In genomic region chr6:38193486-38194281, GRCh38 we compare ENCODE assay signal across 26 cellular contexts.
DNase-seq lines count a peak whose midpoint lies in the region; ATAC-seq and TF ChIP-seq lines count a peak whose summit lies in the region.
"Had no signal": no experiment of that assay in that cellular context is flagged by ENCODE, and none has a peak within 500 bp of the region (broad histone marks: within the 10 kb centered on the region; RNA-seq: fewer than 3 reads in every experiment).

No MANE protein-coding gene starts in this region.

- peak overlapping the region; percentile 9 for H3K27ac Mint-ChIP-seq in endothelial cell (ENCODE audit: unreplicated experiment)
- no peak overlapping the region for H3K27ac Mint-ChIP-seq in activated T-helper 17 cell treated with anti-CD3 and anti-CD28 coated beads, Interleukin-2, amount 50 U/mL, for 72 hours
- H3K27ac Mint-ChIP-seq: activated CD4-positive, alpha-beta T cell treated with anti-CD3 and anti-CD28 coated beads, Interleukin-2, amount 10 ng/mL, durations not matched to agents 7 days and 5 days; activated naive CD4-positive, alpha-beta T cell treated with anti-CD3 and anti-CD28 coated beads, Interleukin-2, amount 10 ng/mL, durations not matched to agents 7 days and 5 days; T-helper 2 cell treated with Interferon-gamma antibody and Interleukin-4, amounts not matched to agents 5 μg/mL and 100 μg/mL, for 36 hours had no signal

- peaks cover 3% of the 10 kb centered on the region for H3K36me3 Mint-ChIP-seq in endothelial cell (ENCODE audit: low read depth, unreplicated experiment)
- H3K36me3 Mint-ChIP-seq in activated T-helper 17 cell treated with anti-CD3 and anti-CD28 coated beads, Interleukin-2, amount 50 U/mL, for 72 hours (ENCODE audit: low read depth) = peaks cover 12% of the 10 kb centered on the region
- H3K36me3 Mint-ChIP-seq: activated naive CD4-positive, alpha-beta T cell treated with anti-CD3 and anti-CD28 coated beads, Interleukin-2, amount 10 ng/mL, durations not matched to agents 7 days and 5 days had no signal

- no peak overlapping the region for H2BK12ac ChIP-seq in neuronal stem cell (ENCODE audit: low read length)

- H3K23ac ChIP-seq in neuronal stem cell (ENCODE audit: low read depth, low read length, poor library complexity) = no peak overlapping the region

- no peaks in the 10 kb centered on the region for H3K79me1 ChIP-seq in neuronal stem cell (ENCODE audit: low read depth, low read length)

- H3K4me2 ChIP-seq in neuronal stem cell (ENCODE audit: insufficient read depth, low read length, poor library complexity, severe bottlenecking) = no peak overlapping the region

- peaks cover 26% of the 10 kb centered on the region for H3K4me1 Mint-ChIP-seq in endothelial cell (ENCODE audit: unreplicated experiment)
- peaks cover 4% of the 10 kb centered on the region for H3K4me1 Mint-ChIP-seq in activated T-helper 17 cell treated with anti-CD3 and anti-CD28 coated beads, Interleukin-2, amount 50 U/mL, for 72 hours
- H3K4me1 Mint-ChIP-seq: activated CD4-positive, alpha-beta T cell treated with anti-CD3 and anti-CD28 coated beads, Interleukin-2, amount 10 ng/mL, durations not matched to agents 7 days and 5 days; activated naive CD4-positive, alpha-beta T cell treated with anti-CD3 and anti-CD28 coated beads, Interleukin-2, amount 10 ng/mL, durations not matched to agents 7 days and 5 days had no signal

- no peak overlapping the region for H2AFZ ChIP-seq in neuronal stem cell (ENCODE audit: low read length)
- H2AFZ ChIP-seq: GM23248 had no signal

- H3K4me3 ChIP-seq in neuronal stem cell (ENCODE audit: low read length in 2 of 2) = no peak overlapping the region
- H3K4me3 ChIP-seq in lower lobe of right lung = no peak overlapping the region
- H3K4me3 ChIP-seq: GM23248, psoas muscle, testis, vagina had no signal

- TF ChIP-seq CTCF in endothelial cell (IDR thresholded peaks at IDR 0.05; ENCODE audit: unreplicated experiment) (no peak), lower lobe of right lung (IDR thresholded peaks at IDR 0.05) (no peak)

- H3K27me3 ChIP-seq in neuronal stem cell (ENCODE audit: control insufficient read depth in 3 of 3, insufficient read depth in 3 of 3, low read depth in 1 of 3, low read length in 3 of 3) = no peaks in the 10 kb centered on the region
- H3K27me3 ChIP-seq in lower lobe of right lung (ENCODE audit: low read depth) = no peaks in the 10 kb centered on the region
- H3K27me3 ChIP-seq: testis, vagina had no signal

- H3K4ac ChIP-seq in neuronal stem cell (ENCODE audit: low read length) = no peak overlapping the region

- no peaks in the 10 kb centered on the region for H3K9me3 Mint-ChIP-seq in endothelial cell (ENCODE audit: unreplicated experiment)
- H3K9me3 Mint-ChIP-seq in activated T-helper 17 cell treated with anti-CD3 and anti-CD28 coated beads, Interleukin-2, amount 50 U/mL, for 72 hours = no peaks in the 10 kb centered on the region
- H3K9me3 Mint-ChIP-seq: activated CD4-positive, alpha-beta T cell treated with anti-CD3 and anti-CD28 coated beads, Interleukin-2, amount 10 ng/mL, durations not matched to agents 7 days and 5 days; activated naive CD4-positive, alpha-beta T cell treated with anti-CD3 and anti-CD28 coated beads, Interleukin-2, amount 10 ng/mL, durations not matched to agents 7 days and 5 days; T-helper 2 cell treated with Interferon-gamma antibody and Interleukin-4, amounts not matched to agents 5 μg/mL and 100 μg/mL, for 36 hours had no signal

- H3K9me3 ChIP-seq in neuronal stem cell (replicated peaks in 1 of 2; ENCODE audit: control insufficient read depth in 2 of 2, insufficient read depth in 1 of 2, low read depth in 1 of 2, low read length in 2 of 2) (no peaks in the 10 kb centered on the region), lower lobe of right lung (no peaks in the 10 kb centered on the region)
- H3K9me3 ChIP-seq: psoas muscle, testis, vagina had no signal

- no peak overlapping the region for H3K4me3 Mint-ChIP-seq in endothelial cell (ENCODE audit: unreplicated experiment)
- H3K4me3 Mint-ChIP-seq in activated T-helper 17 cell treated with anti-CD3 and anti-CD28 coated beads, Interleukin-2, amount 50 U/mL, for 72 hours = no peak overlapping the region
- H3K4me3 Mint-ChIP-seq: activated CD4-positive, alpha-beta T cell treated with anti-CD3 and anti-CD28 coated beads, Interleukin-2, amount 10 ng/mL, durations not matched to agents 7 days and 5 days; activated naive CD4-positive, alpha-beta T cell treated with anti-CD3 and anti-CD28 coated beads, Interleukin-2, amount 10 ng/mL, durations not matched to agents 7 days and 5 days; T-helper 2 cell treated with Interferon-gamma antibody and Interleukin-4, amounts not matched to agents 5 μg/mL and 100 μg/mL, for 36 hours had no signal

- H3K14ac ChIP-seq in neuronal stem cell (ENCODE audit: low read length) = no peak overlapping the region

- H3K27me3 Mint-ChIP-seq in endothelial cell (ENCODE audit: unreplicated experiment) = peaks cover 6% of the 10 kb centered on the region
- H3K27me3 Mint-ChIP-seq in activated T-helper 17 cell treated with anti-CD3 and anti-CD28 coated beads, Interleukin-2, amount 50 U/mL, for 72 hours = no peaks in the 10 kb centered on the region
- H3K27me3 Mint-ChIP-seq: activated CD4-positive, alpha-beta T cell treated with anti-CD3 and anti-CD28 coated beads, Interleukin-2, amount 10 ng/mL, durations not matched to agents 7 days and 5 days; activated naive CD4-positive, alpha-beta T cell treated with anti-CD3 and anti-CD28 coated beads, Interleukin-2, amount 10 ng/mL, durations not matched to agents 7 days and 5 days had no signal

- H4K91ac ChIP-seq in neuronal stem cell (ENCODE audit: low read depth, low read length, poor library complexity) = no peak overlapping the region

- no peak overlapping the region for H2BK120ac ChIP-seq in neuronal stem cell (ENCODE audit: low read depth, low read length)

- ATAC-seq in HG02870 (IDR thresholded peaks at IDR 0.05; ENCODE audit: unreplicated experiment) = no peak
- ATAC-seq in lower lobe of right lung = no peak
- ATAC-seq in activated T-helper 17 cell treated with anti-CD3 and anti-CD28 coated beads, Interleukin-2, amount 50 U/mL, for 72 hours (replicated peaks) = no peak
- ATAC-seq: left colon, PC-3, Right ventricle myocardium inferior had no signal

- no peak overlapping the region for H2BK15ac ChIP-seq in neuronal stem cell (ENCODE audit: low read length)

- H3K36me3 ChIP-seq in neuronal stem cell (replicated peaks in 1 of 2; ENCODE audit: control insufficient read depth in 2 of 2, insufficient read depth in 2 of 2, low read length in 2 of 2) (no peaks in the 10 kb centered on the region), lower lobe of right lung (peaks cover 4% of the 10 kb centered on the region)
- H3K36me3 ChIP-seq: vagina had no signal

- DNase-seq in NCI-H1417 treated with DMSO at 0.1 percent for 48 hours (lab: John Stamatoyannopoulos, UW) (peak; percentile 88), NCI-H2227 treated with DMSO at 0.1 percent for 48 hours (lab: John Stamatoyannopoulos, UW) (peak; percentile 64), endothelial cell (ENCODE audit: low spot score) (no peak), neuronal stem cell (ENCODE audit: low spot score) (no peak), NCI-H1105 treated with DMSO at 0.1 percent for 48 hours (lab: John Stamatoyannopoulos, UW) (no peak), lower lobe of right lung (no peak)
- DNase-seq: activated CD4-positive, alpha-beta T cell treated with anti-CD3 and anti-CD28 coated beads, Interleukin-2, amount 10 ng/mL, durations not matched to agents 7 days and 5 days; activated naive CD4-positive, alpha-beta T cell treated with anti-CD3 and anti-CD28 coated beads, Interleukin-2, amount 10 ng/mL, durations not matched to agents 7 days and 5 days; amniotic stem cell; effector memory CD4-positive, alpha-beta T cell; foreskin fibroblast; GM23248; left colon; mesenchymal stem cell; NCI-H2029; NCI-H446 treated with DMSO at 0.1 percent for 48 hours; PC-3; psoas muscle; stimulated activated naive CD4-positive, alpha-beta T cell treated with Interleukin-2 at 50 U/mL for 16 hours; testis had no signal

- H3K27ac ChIP-seq in neuronal stem cell (replicated peaks; ENCODE audit: low read length) (no peak overlapping the region), lower lobe of right lung (no peak overlapping the region)
- H3K27ac ChIP-seq: C4-2B, GM23248, psoas muscle, testis, vagina had no signal

- no peak overlapping the region for H4K8ac ChIP-seq in neuronal stem cell (ENCODE audit: low read depth, low read length)

- H3K4me1 ChIP-seq in neuronal stem cell (ENCODE audit: control insufficient read depth in 2 of 2, insufficient read depth in 1 of 2, low read depth in 1 of 2, low read length in 2 of 2) (peaks cover 21 to 30% of the 10 kb centered on the region in 2 donors), lower lobe of right lung (no peaks in the 10 kb centered on the region)
- H3K4me1 ChIP-seq: psoas muscle, testis, vagina had no signal

- no peak overlapping the region for H3K9ac ChIP-seq in neuronal stem cell (ENCODE audit: low read depth, low read length, poor library complexity)
- H3K9ac ChIP-seq: GM23248 had no signal

- peak overlapping the region; percentile 44 for H2AK5ac ChIP-seq in neuronal stem cell (ENCODE audit: low read depth, low read length)

- H2BK5ac ChIP-seq in neuronal stem cell (ENCODE audit: low read length) = no peak overlapping the region

- no CpG with 5 or more reads among the region's 8 CpGs for WGBS in neuronal stem cell (ENCODE audit: extremely low coverage in 2 of 2, insufficient read length in 2 of 2, insufficient replicate concordance in 1 of 2), 2 donors

- no peak overlapping the region for H3K18ac ChIP-seq in neuronal stem cell (ENCODE audit: low read length)

- intact Hi-C loops in lower lobe of right lung (cut with DNase I) = no loop called here

Comparison
In these comparisons a context has a peak if more than half of its experiments do, and no peak if none do; other contexts are left out.
1. DNase-seq: peak in NCI-H1417 treated with DMSO at 0.1 percent for 48 hours (single experiment) and NCI-H2227 treated with DMSO at 0.1 percent for 48 hours (single experiment); none in endothelial cell (single experiment), neuronal stem cell (single experiment), NCI-H1105 treated with DMSO at 0.1 percent for 48 hours (single experiment) and lower lobe of right lung (single experiment).